In the genomic region with DNA sequence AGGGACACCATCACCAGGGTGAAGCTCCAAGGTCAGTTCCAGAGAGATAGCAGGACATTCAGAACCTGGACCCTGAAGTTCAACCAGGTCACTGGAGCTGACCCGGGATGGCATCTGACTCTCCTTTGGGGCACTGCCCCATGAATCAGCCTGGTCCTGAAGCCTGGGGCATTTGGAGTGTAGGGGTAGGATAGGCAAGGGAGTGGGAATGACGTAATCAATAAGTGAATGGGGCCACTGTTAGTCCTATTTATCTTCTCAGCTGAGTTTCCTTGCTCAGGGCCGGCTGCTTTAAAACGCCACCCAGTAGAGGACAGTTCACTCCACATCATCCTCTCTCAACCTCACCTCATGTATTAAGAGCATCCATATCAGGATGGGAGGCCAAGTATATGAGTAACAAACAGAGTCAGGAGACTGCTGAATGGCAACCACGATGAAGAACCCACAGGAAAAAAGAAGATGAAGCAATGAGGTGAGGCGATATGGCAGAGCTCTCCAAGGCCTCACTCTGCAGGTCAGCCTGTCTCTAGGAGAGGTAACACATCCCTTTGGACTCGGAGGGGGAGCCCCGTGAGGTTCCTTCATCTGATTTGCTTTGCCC, we compare ENCODE assay signal across 16 cellular contexts. TPM values are rescaled to one million over a fixed set of nuclear protein-coding genes. Genes with fewer than 3 reads are reported as not detected.
"Had no signal": no experiment of that assay in that cellular context is flagged by ENCODE, and none has a peak within 500 bp of the region (broad histone marks: within the 10 kb centered on the region; RNA-seq: fewer than 3 reads in every experiment).

No MANE protein-coding gene starts in this region.

- H3K4me3 Mint-ChIP-seq: activated naive CD8-positive, alpha-beta T cell treated with anti-CD3 and anti-CD28 coated beads for 36 hours; memory B cell; nephron; stimulated activated naive B cell treated with anti-CD40 and anti-IgM and Interleukin-4, amounts not matched to agents 10 μg/mL and 1 μg/mL and 100 μg/mL, for 72 hours had no signal

- H3K27ac Mint-ChIP-seq: activated naive CD8-positive, alpha-beta T cell treated with anti-CD3 and anti-CD28 coated beads for 36 hours; memory B cell; nephron; stimulated activated naive B cell treated with anti-CD40 and anti-IgM and Interleukin-4, amounts not matched to agents 10 μg/mL and 1 μg/mL and 100 μg/mL, for 72 hours had no signal

- H3K9me3 ChIP-seq: esophagus squamous epithelium, prostate gland, upper lobe of left lung had no signal

- H3K27ac ChIP-seq: esophagus squamous epithelium, foreskin keratinocyte, prostate gland, upper lobe of left lung had no signal

- H3K27me3 ChIP-seq: foreskin keratinocyte had no signal

- DNase-seq: activated gamma-delta T cell treated with Interleukin-2 at 50 U/mL for 16 hours; activated naive CD8-positive, alpha-beta T cell treated with anti-CD3 and anti-CD28 coated beads for 36 hours; activated T-cell treated with anti-CD3 and anti-CD28 coated beads, Interleukin-2, amount 50 U/mL, for 48 hours; aorta; esophagus squamous epithelium; foreskin keratinocyte; head of caudate nucleus; stimulated activated CD4-positive, alpha-beta T cell treated with anti-CD3 and anti-CD28 coated beads, Interleukin-2, amount 100 ng/mL, for 24 hours; stimulated activated naive B cell treated with anti-CD40 and anti-IgM and Interleukin-4, amounts not matched to agents 10 μg/mL and 1 μg/mL and 100 μg/mL, for 72 hours; upper lobe of left lung had no signal

- ATAC-seq: foreskin keratinocyte; left lobe of liver; sciatic nerve; stimulated activated naive B cell treated with anti-CD40 and anti-IgM and Interleukin-4, amounts not matched to agents 10 μg/mL and 1 μg/mL and 100 μg/mL, for 72 hours had no signal

- H3K4me3 ChIP-seq: esophagus squamous epithelium, prostate gland, upper lobe of left lung had no signal

- H3K9me3 Mint-ChIP-seq: activated naive CD8-positive, alpha-beta T cell treated with anti-CD3 and anti-CD28 coated beads for 36 hours; memory B cell; nephron; stimulated activated naive B cell treated with anti-CD40 and anti-IgM and Interleukin-4, amounts not matched to agents 10 μg/mL and 1 μg/mL and 100 μg/mL, for 72 hours had no signal

- H3K4me1 ChIP-seq: prostate gland had no signal

- H3K36me3 Mint-ChIP-seq: activated naive CD8-positive, alpha-beta T cell treated with anti-CD3 and anti-CD28 coated beads for 36 hours; memory B cell; stimulated activated naive B cell treated with anti-CD40 and anti-IgM and Interleukin-4, amounts not matched to agents 10 μg/mL and 1 μg/mL and 100 μg/mL, for 72 hours had no signal

- H3K36me3 ChIP-seq: esophagus squamous epithelium, prostate gland, upper lobe of left lung had no signal

RNA-seq across cellular contexts. Expression of a gene that starts 1.8 kb away (rescaled TPM):
- total RNA-seq: activated naive CD8-positive, alpha-beta T cell treated with anti-CD3 and anti-CD28 coated beads for 36 hours; bronchial epithelial cell; left lobe of liver had no signal
